In the genomic region with DNA sequence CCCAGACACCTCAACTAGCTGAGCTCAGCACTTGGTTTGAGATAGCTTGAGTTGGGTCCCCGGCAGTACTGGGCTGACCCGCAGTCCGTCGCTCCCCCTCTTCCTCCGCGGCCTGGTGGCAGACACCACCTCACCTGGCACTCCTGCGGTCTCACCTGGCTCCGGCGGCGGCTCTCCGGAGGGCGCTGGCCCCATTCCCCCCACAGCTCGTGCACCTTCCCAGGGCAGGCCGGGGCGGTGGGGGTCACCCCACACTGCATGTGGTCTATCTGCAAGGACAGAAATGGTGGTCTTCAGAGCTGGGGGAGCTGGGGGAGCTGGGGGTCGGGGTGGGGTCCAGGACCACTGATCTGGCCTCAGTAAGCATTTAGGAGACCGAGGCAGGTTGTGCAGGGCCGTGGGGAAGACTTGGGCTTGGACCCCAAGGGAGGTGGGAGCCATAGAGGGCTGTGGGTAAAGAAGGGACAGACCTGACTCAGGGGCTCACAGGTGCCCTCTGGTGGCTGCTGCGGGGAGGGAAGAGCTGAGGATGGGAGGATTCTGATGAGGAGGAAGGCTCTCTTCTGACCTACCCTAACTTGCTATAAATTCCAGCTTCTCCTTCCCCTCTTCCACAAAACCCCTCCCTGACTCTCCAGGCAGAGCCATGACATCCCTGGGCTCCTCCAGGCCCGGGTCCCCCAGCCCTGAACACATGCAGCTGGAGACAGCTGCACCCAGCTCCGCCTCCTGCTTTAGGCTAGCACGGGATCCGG, we compare ENCODE assay signal across 1 cellular context.
TF ChIP-seq lines count a peak whose summit lies in the region.

No MANE protein-coding gene starts in this region.

TF ChIP-seq in SK-N-SH, 30 proteins besides CTCF, POLR2A, EP300 and RAD21 (continued from another document):
- TF ChIP-seq, protein P1, sequence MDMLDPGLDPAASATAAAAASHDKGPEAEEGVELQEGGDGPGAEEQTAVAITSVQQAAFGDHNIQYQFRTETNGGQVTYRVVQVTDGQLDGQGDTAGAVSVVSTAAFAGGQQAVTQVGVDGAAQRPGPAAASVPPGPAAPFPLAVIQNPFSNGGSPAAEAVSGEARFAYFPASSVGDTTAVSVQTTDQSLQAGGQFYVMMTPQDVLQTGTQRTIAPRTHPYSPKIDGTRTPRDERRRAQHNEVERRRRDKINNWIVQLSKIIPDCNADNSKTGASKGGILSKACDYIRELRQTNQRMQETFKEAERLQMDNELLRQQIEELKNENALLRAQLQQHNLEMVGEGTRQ (IDR thresholded peaks at IDR 0.05; ENCODE audit: borderline replicate concordance, low read depth, low read length), result no peak
- TF ChIP-seq TCF12 (IDR thresholded peaks at IDR 0.05) (no peak), FOSL2 (IDR thresholded peaks at IDR 0.05; ENCODE audit: borderline replicate concordance, low read depth) (no peak), SIN3A (IDR thresholded peaks at IDR 0.05; ENCODE audit: borderline replicate concordance, low read depth, low read length) (no peak)
